17 cellular contexts compared by ENCODE assay signal in the genomic region with DNA sequence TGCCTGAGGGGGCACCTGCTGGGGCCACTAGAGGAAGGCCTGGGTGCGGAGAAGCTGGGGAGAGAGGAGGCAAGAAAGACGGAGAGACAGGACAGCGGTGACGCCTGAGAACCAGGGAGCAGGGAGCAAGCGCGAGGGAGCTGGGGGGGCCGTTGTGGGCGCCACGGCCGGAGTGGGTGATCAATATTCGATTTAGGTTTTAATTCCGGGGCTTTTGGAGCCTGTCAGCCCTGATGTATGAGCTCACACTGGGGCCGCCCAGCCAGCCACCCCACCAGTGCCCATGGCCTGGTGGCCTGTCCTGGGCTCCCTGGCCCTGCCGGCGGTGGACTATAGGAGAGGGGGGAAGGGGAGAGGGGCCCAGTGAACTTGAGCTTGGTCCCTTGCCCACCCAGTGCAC. TPM values are rescaled to one million over a fixed set of nuclear protein-coding genes. Genes with fewer than 3 reads are reported as not detected.
DNase-seq lines count a peak whose midpoint lies in the region; ATAC-seq, FAIRE-seq and TF ChIP-seq lines count a peak whose summit lies in the region.
"Had no signal": no experiment of that assay in that cellular context is flagged by ENCODE, and none has a peak within 500 bp of the region (broad histone marks: within the 10 kb centered on the region; RNA-seq: fewer than 3 reads in every experiment).

No MANE protein-coding gene starts in this region.

- H3K27ac Mint-ChIP-seq in CD4-positive, alpha-beta memory T cell = peak overlapping the region in 6 of 7 donors; percentile 65 to 90 (median 77)
- H3K27ac Mint-ChIP-seq in T-helper 17 cell (peak overlapping the region; percentile 88), memory B cell (peak overlapping the region; percentile 71)

- H3K9me3 ChIP-seq in A549 = no peaks in the 10 kb centered on the region
- no peaks in the 10 kb centered on the region for H3K9me3 ChIP-seq in CD4-positive, alpha-beta memory T cell (ENCODE audit: control insufficient read depth in 1 of 2, low read length in 2 of 2)
- H3K9me3 ChIP-seq in T-helper 17 cell (ENCODE audit: control insufficient read depth, low read length, poor library complexity, severe bottlenecking) = no peaks in the 10 kb centered on the region
- H3K9me3 ChIP-seq: esophagus squamous epithelium, neutrophil, thoracic aorta had no signal

- H3K27me3 ChIP-seq in CD4-positive, alpha-beta memory T cell (ENCODE audit: insufficient read depth, low read length) = no peaks in the 10 kb centered on the region

- TF ChIP-seq CTCF in A549 (IDR thresholded peaks at IDR 0.05) = no peak

- CTCF ChIA-PET in A549 (lab: Yijun Ruan, JAX) = interaction anchor here (0.6 to 2.6 kb wide), 20 partner anchors 11 to 133 kb away, joined by 3 to 36 read pairs (median 5); partner anchors contain the start of genes GRIK5 and RPS19
- CTCF ChIA-PET in CD4-positive, alpha-beta memory T cell (lab: Charles Lee; ENCODE audit: partially characterized antibody) = interaction anchor here (0.6 to 2.3 kb wide), 10 partner anchors 9 to 100 kb away, joined by 3 to 13 read pairs (median 4); partner anchors contain the start of genes ERFL and RPS19

- peak; percentile 1; a peak in 3 of 6 replicates for ATAC-seq in A549
- no peak for ATAC-seq in T-helper 17 cell
- no peak for ATAC-seq in memory B cell (ENCODE audit: low read depth)
- ATAC-seq in HG02970 (IDR thresholded peaks at IDR 0.05; ENCODE audit: low FRiP score, unreplicated experiment) = no peak
- ATAC-seq in left colon = no peak

- no peak for TF ChIP-seq EP300 in A549 (IDR thresholded peaks at IDR 0.05)

- intact Hi-C loops in CD4-positive, alpha-beta memory T cell (cut with micrococcal nuclease) = loop anchor here (1.0 kb wide), 1 partner anchor 8 kb away; no protein-coding TSS in a partner anchor
- intact Hi-C loops in left colon (cut with DNase I, micrococcal nuclease) = loop anchor here in 1 of 2 donors (10.0 kb wide), 1 partner anchor 62 kb away; the partner anchor contains the start of gene CD79A

- H3K4me3 Mint-ChIP-seq in CD4-positive, alpha-beta memory T cell = peak overlapping the region in 3 of 8 donors; percentile 8 to 65 (median 19)
- H3K4me3 Mint-ChIP-seq in T-helper 17 cell (no peak overlapping the region), memory B cell (no peak overlapping the region)

- peaks cover 1 to 8% of the 10 kb centered on the region in 2 donors for H3K27me3 Mint-ChIP-seq in CD4-positive, alpha-beta memory T cell
- peaks cover 19% of the 10 kb centered on the region for H3K27me3 Mint-ChIP-seq in T-helper 17 cell
- peaks cover 6% of the 10 kb centered on the region for H3K27me3 Mint-ChIP-seq in memory B cell

- POLR2A ChIA-PET in A549 (lab: Yijun Ruan, JAX) = interaction anchor here (0.5 to 0.9 kb wide), 2 partner anchors 15 to 77 kb away, joined by 4 to 5 read pairs; partner anchors contain the start of gene RPS19
- POLR2A ChIA-PET in CD4-positive, alpha-beta memory T cell (lab: Charles Lee; ENCODE audit: partially characterized antibody) = interaction anchor here (0.9 to 2.2 kb wide), 8 partner anchors 8 to 77 kb away, joined by 3 to 8 read pairs (median 6); partner anchors contain the start of genes RABAC1 and RPS19

- 78% methylated on average over 15 of the region's 15 CpGs for WGBS in A549 (ENCODE audit: missing lambda C conversion rate)

- H3K4me1 Mint-ChIP-seq in CD4-positive, alpha-beta memory T cell = peaks cover 22 to 58% (median 34%) of the 10 kb centered on the region in 4 donors
- H3K4me1 Mint-ChIP-seq in T-helper 17 cell (peaks cover 41% of the 10 kb centered on the region), memory B cell (peaks cover 52% of the 10 kb centered on the region)

- no peak overlapping the region for H3K4me2 ChIP-seq in A549

- DNase-seq in A549 (ENCODE audit: low read depth in 1 of 2, low spot score in 1 of 2) (no peak), T-helper 17 cell (no peak), memory B cell (ENCODE audit: low spot score in 2 of 2) (no peak), NCI-H345 treated with DMSO at 0.1 percent for 48 hours (lab: John Stamatoyannopoulos, UW; ENCODE audit: unreplicated experiment) (no peak), T1000 (lab: John Stamatoyannopoulos, UW) (no peak), left colon (no peak)
- DNase-seq in CD4-positive, alpha-beta memory T cell = peak in 1 of 5 donors; percentile 29
- DNase-seq: amniotic stem cell, esophagus squamous epithelium, midbrain, NCI-H1105 treated with DMSO at 0.1 percent for 48 hours, NCI-H524 treated with DMSO at 0.1 percent for 48 hours, Right ventricle myocardium superior had no signal

- TF ChIP-seq POLR2A in A549 (IDR thresholded peaks at IDR 0.05; ENCODE audit: low read length) = no peak

- H3K36me3 ChIP-seq in CD4-positive, alpha-beta memory T cell (ENCODE audit: insufficient read depth, low read length) = no peaks in the 10 kb centered on the region
- H3K36me3 ChIP-seq: esophagus squamous epithelium, neutrophil, thoracic aorta had no signal

- peaks cover 9% of the 10 kb centered on the region; the same call in 1 of the 3 replicates for H3K4me1 ChIP-seq in A549
- peaks cover 37% of the 10 kb centered on the region for H3K4me1 ChIP-seq in CD4-positive, alpha-beta memory T cell (ENCODE audit: insufficient read depth, low read length)

- no peak overlapping the region for H3K4me3 ChIP-seq in A549
- H3K4me3 ChIP-seq in CD4-positive, alpha-beta memory T cell (ENCODE audit: low read length in 2 of 2) = no peak overlapping the region
- H3K4me3 ChIP-seq: esophagus squamous epithelium, thoracic aorta had no signal

- H3K36me3 Mint-ChIP-seq in CD4-positive, alpha-beta memory T cell = no peaks in the 10 kb centered on the region
- no peaks in the 10 kb centered on the region for H3K36me3 Mint-ChIP-seq in T-helper 17 cell (ENCODE audit: low read depth)
- no peaks in the 10 kb centered on the region for H3K36me3 Mint-ChIP-seq in memory B cell

- no peaks in the 10 kb centered on the region for H3K9me3 Mint-ChIP-seq in CD4-positive, alpha-beta memory T cell
- no peaks in the 10 kb centered on the region for H3K9me3 Mint-ChIP-seq in memory B cell

- TF ChIP-seq RAD21 in A549 (conservative IDR thresholded peaks at IDR 0.05 in 1 of 2, IDR thresholded peaks at IDR 0.05 in 1 of 2) = no peak

- FAIRE-seq in A549 (lab: Jason Lieb, UNC) = no peak

- no peak overlapping the region for H3K27ac ChIP-seq in A549
- H3K27ac ChIP-seq in CD4-positive, alpha-beta memory T cell (ENCODE audit: low read depth, low read length) = no peak overlapping the region
- H3K27ac ChIP-seq: esophagus squamous epithelium, neutrophil, thoracic aorta had no signal

TF ChIP-seq in A549, 52 proteins besides CTCF, POLR2A, EP300 and RAD21 (continues in another document):
- TF ChIP-seq FOSL2 (IDR thresholded peaks at IDR 0.05) (no peak), FOSL2 (CRISPR knock-in tag; IDR thresholded peaks at IDR 0.05) (no peak), HOXA7 (CRISPR knock-in tag; IDR thresholded peaks at IDR 0.05) (no peak)

RNA-seq across cellular contexts. Expression of gene ERFL, which starts 8.7 kb away (rescaled TPM):
- polyA plus RNA-seq in A549 (2011; rRNA removed) (0.19 and 0.21 TPM in 2 replicates), A549 (2017; fragmentation: RNase III; extraction: RNeasy Plus Mini Kit Qiagen cat#74134 plus additional on column Dnase treatment) (0.10 to 0.20 TPM (median 0.15 TPM) in 3 replicates)
- 0.07 and 0.08 TPM in 2 replicates for polyA plus RNA-seq in A549 (2012; cell fraction: cytosol; rRNA removed)
- polyA plus RNA-seq in A549 (2012; cell fraction: nucleus; rRNA removed) = 0.50 and 0.82 TPM in 2 replicates
- 0.17 TPM in 1 of 2 replicates, not detected in the other for polyA minus RNA-seq in A549 (2011; rRNA and poly(A)+ RNA removed)
- 1 to 10 TPM; 6.6 to 9.2 TPM for total RNA-seq in CD4-positive, alpha-beta memory T cell
- under 1 TPM in 1 of 2 donors, not detected in 1; 0.11 TPM for polyA plus RNA-seq in CD4-positive, alpha-beta memory T cell
- total RNA-seq in T-helper 17 cell (1 to 10 TPM; 2.4 to 3.1 TPM), left colon (1 to 10 TPM; 1.1 to 1.7 TPM)
- total RNA-seq: cardiac septum, esophagus squamous epithelium, Right ventricle myocardium superior had no signal

RNA-seq across cellular contexts. Expression of gene RABAC1, which starts 22.2 kb away (rescaled TPM):
- polyA plus RNA-seq in A549 (2011; rRNA removed) = 117 and 137 TPM in 2 replicates
- 315 and 361 TPM in 2 replicates for polyA plus RNA-seq in A549 (2012; cell fraction: cytosol; rRNA removed)
- polyA plus RNA-seq in A549 (2012; cell fraction: nucleus; rRNA removed) = 405 and 426 TPM in 2 replicates
- polyA plus RNA-seq in A549 (2017; fragmentation: RNase III; extraction: RNeasy Plus Mini Kit Qiagen cat#74134 plus additional on column Dnase treatment) = 199 to 247 TPM (median 246 TPM) in 3 replicates
- polyA minus RNA-seq in A549 (2011; rRNA and poly(A)+ RNA removed) = 73.2 and 77.6 TPM in 2 replicates
- total RNA-seq in CD4-positive, alpha-beta memory T cell = 100 to 1,000 TPM in 1 of 2 experiments, 10 to 100 TPM in 1; 97.4 to 100 TPM
- 100 to 1,000 TPM; 198 to 256 TPM for polyA plus RNA-seq in CD4-positive, alpha-beta memory T cell
- total RNA-seq in T-helper 17 cell = 10 to 100 TPM; 90.1 to 98.3 TPM
- 100 to 1,000 TPM; 177 to 196 TPM for total RNA-seq in left colon

RNA-seq across cellular contexts. Expression of gene ARHGEF1, which starts 54.0 kb away (rescaled TPM):
- 34.5 and 38.0 TPM in 2 replicates for polyA plus RNA-seq in A549 (2011; rRNA removed)
- 113 and 132 TPM in 2 replicates for polyA plus RNA-seq in A549 (2012; cell fraction: cytosol; rRNA removed)
- polyA plus RNA-seq in A549 (2012; cell fraction: nucleus; rRNA removed) = 335 and 389 TPM in 2 replicates
- 71.5 to 92.9 TPM (median 84.2 TPM) in 3 replicates for polyA plus RNA-seq in A549 (2017; fragmentation: RNase III; extraction: RNeasy Plus Mini Kit Qiagen cat#74134 plus additional on column Dnase treatment)
- 33.2 and 39.9 TPM in 2 replicates for polyA minus RNA-seq in A549 (2011; rRNA and poly(A)+ RNA removed)
- total RNA-seq in CD4-positive, alpha-beta memory T cell = 100 to 1,000 TPM; 956 to 992 TPM
- 100 to 1,000 TPM; 140 to 325 TPM for polyA plus RNA-seq in CD4-positive, alpha-beta memory T cell
- total RNA-seq in T-helper 17 cell = 100 to 1,000 TPM; 929 to 961 TPM
- total RNA-seq in left colon = 10 to 100 TPM; 87.8 to 93.6 TPM

RNA-seq across cellular contexts. Expression of gene ATP1A3, which starts 57.1 kb away (rescaled TPM):
- polyA plus RNA-seq in A549 (2011; rRNA removed) = 0.67 and 0.69 TPM in 2 replicates
- polyA plus RNA-seq in A549 (2012; cell fraction: cytosol; rRNA removed) = 1.2 and 1.3 TPM in 2 replicates
- 2.9 and 3.8 TPM in 2 replicates for polyA plus RNA-seq in A549 (2012; cell fraction: nucleus; rRNA removed)
- 3.4 to 3.8 TPM (median 3.7 TPM) in 3 replicates for polyA plus RNA-seq in A549 (2017; fragmentation: RNase III; extraction: RNeasy Plus Mini Kit Qiagen cat#74134 plus additional on column Dnase treatment)
- 1.3 and 2.6 TPM in 2 replicates for polyA minus RNA-seq in A549 (2011; rRNA and poly(A)+ RNA removed)
- 1 to 10 TPM; 2.7 to 3.5 TPM for total RNA-seq in CD4-positive, alpha-beta memory T cell
- polyA plus RNA-seq in CD4-positive, alpha-beta memory T cell = under 1 TPM; 0.89 to 0.95 TPM
- 1 to 10 TPM; 2.2 to 4.9 TPM for total RNA-seq in T-helper 17 cell
- total RNA-seq in left colon = 1 to 10 TPM; 1.2 to 1.6 TPM

RNA-seq across cellular contexts. Expression of gene CD79A, which starts 59.9 kb away (rescaled TPM):
- polyA plus RNA-seq in A549 (2011; rRNA removed) (0.52 and 0.57 TPM in 2 replicates), A549 (2017; fragmentation: RNase III; extraction: RNeasy Plus Mini Kit Qiagen cat#74134 plus additional on column Dnase treatment) (0.29 to 0.54 TPM (median 0.29 TPM) in 3 replicates)
- polyA plus RNA-seq in A549 (2012; cell fraction: cytosol; rRNA removed) = 0.53 and 0.65 TPM in 2 replicates
- polyA plus RNA-seq in A549 (2012; cell fraction: nucleus; rRNA removed) = 0.67 and 0.77 TPM in 2 replicates
- 0.41 and 0.58 TPM in 2 replicates for polyA minus RNA-seq in A549 (2011; rRNA and poly(A)+ RNA removed)
- 1 to 10 TPM in 1 of 2 experiments, under 1 TPM in 1; 0.93 to 1.3 TPM for total RNA-seq in CD4-positive, alpha-beta memory T cell
- polyA plus RNA-seq in CD4-positive, alpha-beta memory T cell = 10 to 100 TPM in 1 of 2 donors, 1 to 10 TPM in 1; 5.1 to 29.7 TPM
- total RNA-seq in T-helper 17 cell (10 to 100 TPM in 1 of 2 donors, 1 to 10 TPM in 1; 1.6 to 27.3 TPM), left colon (10 to 100 TPM in 1 of 2 donors, 1 to 10 TPM in 1; 3.9 to 13.7 TPM)
- total RNA-seq: cardiac septum, Right ventricle myocardium superior, thoracic aorta had no signal

Comparison
In these comparisons a context has a peak if more than half of its experiments do, and no peak if none do; other contexts are left out.
1. ATAC-seq: peak in A549 (2 of 2); none in T-helper 17 cell (single experiment), memory B cell (single experiment), HG02970 (single experiment) and left colon (single experiment).
2. RNA of gene ARHGEF1, which starts 54.0 kb away (total RNA-seq): 956 to 992 TPM in CD4-positive, alpha-beta memory T cell and 929 to 961 TPM in T-helper 17 cell; 87.8 to 93.6 TPM in left colon; every median in the first group is over 4 times any median in the second.
3. Peak in every context shown above with its lines, with median percentiles within 50 percentile points of each other: H3K27ac Mint-ChIP-seq.